In genomic region chr1:62210960-62211359, GRCh38 we compare ENCODE assay signal across 36 cellular contexts. TPM values are rescaled to one million over a fixed set of nuclear protein-coding genes. Genes with fewer than 3 reads are reported as not detected.
DNase-seq lines count a peak whose midpoint lies in the region; ATAC-seq, FAIRE-seq and TF ChIP-seq lines count a peak whose summit lies in the region.
"Had no signal": no experiment of that assay in that cellular context is flagged by ENCODE, and none has a peak within 500 bp of the region (broad histone marks: within the 10 kb centered on the region; RNA-seq: fewer than 3 reads in every experiment).

No MANE protein-coding gene starts in this region.

- no peak overlapping the region for H3K4ac ChIP-seq in H1 (replicated peaks; ENCODE audit: insufficient read length, low read depth, low read length)

- H3K27ac ChIP-seq in H1 (ENCODE audit: low read depth, low read length): no peak overlapping the region
- H3K27ac ChIP-seq in MM.1S (ENCODE audit: low read length): no peak overlapping the region
- H3K27ac ChIP-seq: BLaER1, body of pancreas, esophagus squamous epithelium, heart right ventricle, stomach, tibial artery had no signal

- no peak overlapping the region for H3K4me3 ChIP-seq in H1 (ENCODE audit: extremely low read depth in 1 of 4, insufficient read depth in 2 of 4, low read depth in 3 of 4, low read length in 4 of 4)
- no peak overlapping the region for H3K4me3 ChIP-seq in MM.1S (ENCODE audit: low read length)
- H3K4me3 ChIP-seq: BLaER1, body of pancreas, esophagus squamous epithelium, heart right ventricle, stomach, tibial artery had no signal

- H3K14ac ChIP-seq in H1 (ENCODE audit: insufficient read length): no peak overlapping the region

- no peak for TF ChIP-seq RAD21 in H1 (IDR thresholded peaks at IDR 0.05 in 1 of 2, conservative IDR thresholded peaks at IDR 0.05 in 1 of 2; ENCODE audit: low read depth in 2 of 2, low read length in 2 of 2)

- H3K4me1 ChIP-seq in H1 (replicated peaks in 1 of 4; ENCODE audit: control insufficient read depth in 3 of 4, insufficient read depth in 4 of 4, low read length in 3 of 4) (no peaks in the 10 kb centered on the region), MM.1S (ENCODE audit: low read length) (no peaks in the 10 kb centered on the region)
- H3K4me1 ChIP-seq: body of pancreas, esophagus squamous epithelium, heart right ventricle, stomach, tibial artery had no signal

- no peak overlapping the region for H3K56ac ChIP-seq in H1 (replicated peaks; ENCODE audit: insufficient read length, low read depth, low read length)

- peak; percentile 59 to 63; a peak in 2 of 3 replicates for TF ChIP-seq POLR2A in H1 (IDR thresholded peaks at IDR 0.05; ENCODE audit: control extremely low read depth in 1 of 2, low read depth in 2 of 2, low read length in 2 of 2)

- H3K9me3 Mint-ChIP-seq in CD14-positive monocyte: peaks cover 13 to 39% (median 29%) of the 10 kb centered on the region in 7 donors

- H3K9me3 ChIP-seq in H1 (ENCODE audit: insufficient read depth in 2 of 2, low read depth in 1 of 2, low read length in 1 of 2): peaks cover 0 to 9% of the 10 kb centered on the region in 2 experiments; a peak in 2 of 4 replicates
- no peaks in the 10 kb centered on the region for H3K9me3 ChIP-seq in MM.1S (replicated peaks; ENCODE audit: insufficient read depth, low read length)
- H3K9me3 ChIP-seq: body of pancreas had no signal

- no peak overlapping the region for H4K8ac ChIP-seq in H1 (ENCODE audit: extremely low read depth, insufficient read depth, low read length)

- H4K20me1 ChIP-seq in H1 (replicated peaks in 1 of 2; ENCODE audit: control insufficient read depth in 1 of 2, insufficient read depth in 2 of 2, low read length in 2 of 2) (peaks cover 4 to 13% of the 10 kb centered on the region in 2 experiments), MM.1S (ENCODE audit: insufficient read depth, low read length) (no peaks in the 10 kb centered on the region)
- H4K20me1 ChIP-seq: BLaER1 had no signal

- H2BK12ac ChIP-seq in H1 (ENCODE audit: low read depth, low read length): no peak overlapping the region

- H3K23me2 ChIP-seq in H1 (ENCODE audit: low read depth, low read length): no peaks in the 10 kb centered on the region

- DNase-seq in A172 (ENCODE audit: low spot score) (peak; percentile 27), CD14-positive monocyte (ENCODE audit: low spot score) (no peak), NCI-H226 (peak; percentile 42), H1 (ENCODE audit: low read depth in 1 of 2, low spot score in 2 of 2) (no peak), MM.1S (no peak)
- DNase-seq: activated CD4-positive, alpha-beta memory T cell treated with anti-CD3 and anti-CD28 coated beads, Interleukin-2, amount 10 ng/mL, durations not matched to agents 7 days and 5 days; activated CD8-positive, alpha-beta memory T cell treated with anti-CD3 and anti-CD28 coated beads, Interleukin-2, amount 50 U/mL, for 48 hours; activated naive CD4-positive, alpha-beta T cell treated with anti-CD3 and anti-CD28 coated beads for 36 hours; body of pancreas; cerebellar nuclear complex; COR-L47; dermis blood vessel endothelial cell; DMS79 treated with DMSO at 0.1 percent for 48 hours; esophagus squamous epithelium; foreskin melanocyte; GF-D8; H9; heart right ventricle; naive B cell; NCI-H146; NCI-H526 treated with DMSO at 0.1 percent for 48 hours; SIG-M5; stimulated activated CD4-positive, alpha-beta T cell treated with anti-CD3 and anti-CD28 coated beads, Interleukin-12 subunit alpha, Interleukin-12 subunit beta, amount 100 ng/mL, for 4 hours; stimulated activated CD4-positive, alpha-beta T cell treated with anti-CD3 and anti-CD28 coated beads, Interleukin-4, amount 100 ng/mL, for 1 hour; stomach; tibial artery had no signal

- H2BK5ac ChIP-seq in H1 (ENCODE audit: low read depth, low read length): no peak overlapping the region

- H3K27ac Mint-ChIP-seq in CD14-positive monocyte: peak overlapping the region in 4 of 7 donors; percentile 73 to 89 (median 82)
- H3K27ac Mint-ChIP-seq: activated CD4-positive, alpha-beta memory T cell treated with anti-CD3 and anti-CD28 coated beads, Interleukin-2, amount 10 ng/mL, durations not matched to agents 7 days and 5 days; activated naive CD4-positive, alpha-beta T cell treated with anti-CD3 and anti-CD28 coated beads for 36 hours; activated T-helper 1 cell treated with anti-CD3 and anti-CD28 coated beads, Interleukin-12 subunit alpha, Interleukin-12 subunit beta, Interleukin-2, Interleukin-4 antibody, amounts not matched to agents 30 ng/mL and 10 ng/mL and 1 ng/mL, durations not matched to agents 14 hours and 24 hours and 36 hours; endodermal cell; H9; mesothelial cell of epicardium; naive B cell; progenitor cell of endocrine pancreas; T-helper 2 cell treated with Interferon-gamma antibody and Interleukin-4, amounts not matched to agents 5 μg/mL and 100 μg/mL, for 36 hours had no signal

- no peak for FAIRE-seq in H1 (lab: Jason Lieb, UNC)
- FAIRE-seq: RCC 7860 had no signal

- ATAC-seq in GM18867 (IDR thresholded peaks at IDR 0.05; ENCODE audit: unreplicated experiment): no peak
- ATAC-seq in HG02642 (IDR thresholded peaks at IDR 0.05; ENCODE audit: poor library complexity, unreplicated experiment): no peak
- ATAC-seq: body of pancreas, heart right ventricle, sciatic nerve had no signal

- 91% methylated on average over 1 of the region's 1 CpG; no CpG with 5 or more reads in 1 of the 2 experiments for WGBS in H1 (ENCODE audit: extremely low coverage in 1 of 2, insufficient coverage in 1 of 2, insufficient read length in 1 of 2, insufficient replicate concordance in 2 of 2, low coverage in 1 of 2, low lambda C conversion rate in 2 of 2, missing lambda C conversion rate in 1 of 2), 2 experiments

- POLR2A ChIA-PET in H1 (lab: Charles Lee; ENCODE audit: partially characterized antibody): interaction anchor here (0.8 to 26.8 kb wide), 4 partner anchors 16 to 36 kb away, joined by 3 to 1232 read pairs (median 49); partner anchors contain the start of gene L1TD1

- H3K9me2 ChIP-seq in MM.1S (replicated peaks; ENCODE audit: insufficient read depth, low read length): no peaks in the 10 kb centered on the region

- no peak overlapping the region for H2BK20ac ChIP-seq in H1 (ENCODE audit: low read length)

- H3K4me3 Mint-ChIP-seq in CD14-positive monocyte: no peak overlapping the region
- H3K4me3 Mint-ChIP-seq: activated CD4-positive, alpha-beta memory T cell treated with anti-CD3 and anti-CD28 coated beads, Interleukin-2, amount 10 ng/mL, durations not matched to agents 7 days and 5 days; activated naive CD4-positive, alpha-beta T cell treated with anti-CD3 and anti-CD28 coated beads for 36 hours; activated T-helper 1 cell treated with anti-CD3 and anti-CD28 coated beads, Interleukin-12 subunit alpha, Interleukin-12 subunit beta, Interleukin-2, Interleukin-4 antibody, amounts not matched to agents 30 ng/mL and 10 ng/mL and 1 ng/mL, durations not matched to agents 14 hours and 24 hours and 36 hours; endodermal cell; H9; mesothelial cell of epicardium; T-helper 2 cell treated with Interferon-gamma antibody and Interleukin-4, amounts not matched to agents 5 μg/mL and 100 μg/mL, for 36 hours had no signal

- TF ChIP-seq CTCF in CD14-positive monocyte (IDR thresholded peaks at IDR 0.05) (no peak), H1 (IDR thresholded peaks at IDR 0.05; ENCODE audit: control extremely low read depth in 1 of 3, insufficient read depth in 1 of 3, low read depth in 1 of 3, low read length in 3 of 3) (no peak), MM.1S (IDR thresholded peaks at IDR 0.05; ENCODE audit: low read length) (no peak)

- CTCF ChIA-PET in H1 (lab: Charles Lee; ENCODE audit: partially characterized antibody): no interaction called here

- TF ChIP-seq EP300 in H1 (IDR thresholded peaks at IDR 0.05; ENCODE audit: borderline replicate concordance in 1 of 2, low read depth in 2 of 2, low read length in 2 of 2): no peak

- H2AFZ ChIP-seq in H1 (ENCODE audit: low read length) (no peak overlapping the region), MM.1S (ENCODE audit: low read length) (no peak overlapping the region)

- intact Hi-C loops in CD14-positive monocyte (cut with micrococcal nuclease): no loop called here

- no peak overlapping the region for H2BK15ac ChIP-seq in H1 (ENCODE audit: low read length)

- no peak overlapping the region for H3K4me2 ChIP-seq in H1 (ENCODE audit: insufficient read depth in 1 of 2, low read depth in 2 of 2, low read length in 2 of 2)
- no peak overlapping the region for H3K4me2 ChIP-seq in MM.1S (ENCODE audit: low read depth, low read length)

- peaks cover 0 to 3% of the 10 kb centered on the region in 2 donors for H3K36me3 Mint-ChIP-seq in CD14-positive monocyte

- H3K27me3 Mint-ChIP-seq in CD14-positive monocyte (ENCODE audit: low read depth in 3 of 3): peaks cover 0 to 5% (median 2%) of the 10 kb centered on the region in 3 donors
- H3K27me3 Mint-ChIP-seq: progenitor cell of endocrine pancreas had no signal

- no peaks in the 10 kb centered on the region for H3F3A ChIP-seq in MM.1S (ENCODE audit: insufficient read depth, low read length)

- no peaks in the 10 kb centered on the region for H3K79me1 ChIP-seq in H1 (ENCODE audit: low read depth, low read length)

- H3K4me1 Mint-ChIP-seq in CD14-positive monocyte: peaks cover 24% of the 10 kb centered on the region
- H3K4me1 Mint-ChIP-seq: mesothelial cell of epicardium, naive B cell had no signal

- H3K23ac ChIP-seq in H1 (ENCODE audit: insufficient read length): no peak overlapping the region

- H4K91ac ChIP-seq in H1 (replicated peaks; ENCODE audit: insufficient read length, low read length): no peak overlapping the region

- H3K9ac ChIP-seq in H1 (replicated peaks in 1 of 4; ENCODE audit: extremely low read depth in 1 of 4, low read depth in 3 of 4, low read length in 3 of 4) (no peak overlapping the region), MM.1S (ENCODE audit: low read length) (no peak overlapping the region)
- H3K9ac ChIP-seq: BLaER1 had no signal

- H3K79me2 ChIP-seq in H1 (ENCODE audit: control insufficient read depth in 1 of 2, insufficient read depth in 2 of 2, low read length in 2 of 2) (peaks cover 0 to 42% of the 10 kb centered on the region in 2 experiments; a peak in 2 of 4 replicates), MM.1S (ENCODE audit: low read length) (no peaks in the 10 kb centered on the region)

- H3K27me3 ChIP-seq in H1 (replicated peaks in 1 of 4; ENCODE audit: control insufficient read depth in 3 of 4, extremely low read depth in 1 of 4, insufficient read depth in 3 of 4, low read length in 3 of 4) (no peaks in the 10 kb centered on the region), MM.1S (replicated peaks; ENCODE audit: insufficient read depth, low read length) (no peaks in the 10 kb centered on the region)
- H3K27me3 ChIP-seq: BLaER1, body of pancreas, esophagus squamous epithelium, heart right ventricle, stomach, tibial artery had no signal

- H3K18ac ChIP-seq in H1 (ENCODE audit: extremely low read depth, low read length): no peak overlapping the region

- H2AK5ac ChIP-seq in H1 (ENCODE audit: low read depth, low read length): no peak overlapping the region

- no peak overlapping the region for H4K5ac ChIP-seq in H1 (ENCODE audit: insufficient read length, low read depth, low read length)

- peaks cover 22 to 69% (median 54%) of the 10 kb centered on the region in 4 experiments for H3K36me3 ChIP-seq in H1 (ENCODE audit: control insufficient read depth in 2 of 4, insufficient read depth in 4 of 4, low read length in 3 of 4)
- H3K36me3 ChIP-seq in MM.1S (replicated peaks; ENCODE audit: insufficient read depth, low read length): no peaks in the 10 kb centered on the region
- H3K36me3 ChIP-seq: BLaER1, esophagus squamous epithelium, heart right ventricle, stomach, tibial artery had no signal

- no peak overlapping the region for H2BK120ac ChIP-seq in H1 (replicated peaks; ENCODE audit: low read depth, low read length)

RNA-seq across cellular contexts. Expression of gene L1TD1, which starts 16.3 kb away (rescaled TPM):
- total RNA-seq in A172 (2014; rRNA removed; shearing (Covaris generic)): not detected in 2 replicates
- polyA plus RNA-seq in CD14-positive monocyte (under 1 TPM; 0.12 to 0.22 TPM), H1 (2011; rRNA removed) (20.8 and 35.3 TPM in 2 replicates)
- total RNA-seq in H1 (2021; fragmentation: NEBNext Ultra II Directional; extraction: Animal tissue kit (Norgen Biotek cat#: 25700)): 425 and 441 TPM in 2 replicates
- polyA plus RNA-seq in H1 (2011; cell fraction: cytosol; rRNA removed): 102 TPM
- 28.5 TPM for polyA plus RNA-seq in H1 (2011; cell fraction: nucleus; rRNA removed)
- polyA plus RNA-seq in H1 (2012, experiment 1 of 2): 165 to 378 TPM (median 196 TPM) in 4 replicates
- 19.6 TPM for polyA plus RNA-seq in H1 (2012, experiment 2 of 2)
- 521 TPM for polyA plus RNA-seq in H1 (2013, experiment 1 of 2)
- 516 TPM for polyA plus RNA-seq in H1 (2013, experiment 2 of 2)
- polyA minus RNA-seq in H1 (2011; rRNA and poly(A)+ RNA removed): 32.9 and 39.8 TPM in 2 replicates
- 55.6 TPM for polyA minus RNA-seq in H1 (2011; cell fraction: cytosol; rRNA and poly(A)+ RNA removed)
- 94.0 TPM for polyA minus RNA-seq in H1 (2011; cell fraction: nucleus; rRNA and poly(A)+ RNA removed)
- total RNA-seq: activated CD4-positive, alpha-beta memory T cell treated with anti-CD3 and anti-CD28 coated beads, Interleukin-2, amount 10 ng/mL, durations not matched to agents 7 days and 5 days; activated naive CD4-positive, alpha-beta T cell treated with anti-CD3 and anti-CD28 coated beads for 36 hours; activated T-helper 1 cell treated with anti-CD3 and anti-CD28 coated beads, Interleukin-12 subunit alpha, Interleukin-12 subunit beta, Interleukin-2, Interleukin-4 antibody, amounts not matched to agents 30 ng/mL and 10 ng/mL and 1 ng/mL, durations not matched to agents 14 hours and 24 hours and 36 hours; dermis blood vessel endothelial cell had no signal

Comparison
In these comparisons a context has a peak if more than half of its experiments do, and no peak if none do; other contexts are left out.
1. DNase-seq: peak in A172 (single experiment) and NCI-H226 (single experiment); none in CD14-positive monocyte (single experiment), H1 (0 of 2) and MM.1S (single experiment).
2. RNA of gene L1TD1, which starts 16.3 kb away (total RNA-seq): 425 to 441 TPM in H1; not detected in A172; every median in the first group is over 100 times any median in the second.